Comparison of ENCODE assay signal across 26 cellular contexts in the genomic region with DNA sequence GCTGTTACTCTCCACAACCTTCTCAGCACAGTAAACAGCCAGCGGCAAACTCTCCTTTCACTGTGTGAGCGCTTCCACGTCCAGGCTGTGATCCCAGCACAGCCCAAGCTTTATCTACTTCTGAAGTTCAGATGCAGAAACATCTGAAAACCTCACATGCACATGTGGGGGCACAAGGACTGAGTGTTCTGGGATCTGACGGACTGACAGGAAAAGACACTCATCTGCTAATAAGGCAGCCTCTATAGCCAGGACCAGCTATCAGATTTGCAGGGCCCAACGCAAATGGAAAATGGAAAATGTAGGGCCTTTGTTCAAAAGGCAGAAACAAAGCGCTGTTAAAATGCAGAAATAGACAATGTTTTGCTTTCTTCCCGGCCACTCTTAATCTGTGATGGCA.
"Had no signal": no experiment of that assay in that cellular context is flagged by ENCODE, and none has a peak within 500 bp of the region (broad histone marks: within the 10 kb centered on the region; RNA-seq: fewer than 3 reads in every experiment).

No MANE protein-coding gene starts in this region.

- H3K9me3 ChIP-seq: gastroesophageal sphincter, heart left ventricle, pancreas, right lobe of liver, upper lobe of right lung had no signal

- H3K4me1 ChIP-seq: gastroesophageal sphincter, heart left ventricle, pancreas, right lobe of liver, upper lobe of right lung had no signal

- ATAC-seq: activated CD4-positive, CD25-positive, alpha-beta regulatory T cell treated with anti-CD3 and anti-CD28 coated beads, Interleukin-2, amount 50 U/mL, for 24 hours; activated CD8-positive, alpha-beta memory T cell treated with anti-CD3 and anti-CD28 coated beads, Interleukin-2, amount 10 ng/mL, durations not matched to agents 7 days and 5 days; activated CD8-positive, alpha-beta T cell treated with anti-CD3 and anti-CD28 coated beads for 36 hours; activated naive CD8-positive, alpha-beta T cell treated with anti-CD3 and anti-CD28 coated beads, Interleukin-2, amount 50 U/mL, for 24 hours; gastroesophageal sphincter; heart left ventricle; left colon; naive thymus-derived CD4-positive, alpha-beta T cell; pancreas; right lobe of liver; stimulated activated memory B cell treated with anti-CD40 and anti-IgM and Interleukin-4, amounts not matched to agents 10 μg/mL and 1 μg/mL and 100 μg/mL, for 72 hours; upper lobe of right lung had no signal

- H3K27me3 Mint-ChIP-seq: activated CD4-positive, alpha-beta T cell treated with anti-CD3 and anti-CD28 coated beads, Interleukin-2, amount 10 ng/mL, durations not matched to agents 7 days and 5 days; activated CD8-positive, alpha-beta memory T cell treated with anti-CD3 and anti-CD28 coated beads, Interleukin-2, amount 10 ng/mL, durations not matched to agents 7 days and 5 days; activated CD8-positive, alpha-beta T cell treated with anti-CD3 and anti-CD28 coated beads for 36 hours; activated naive CD8-positive, alpha-beta T cell treated with anti-CD3 and anti-CD28 coated beads, Interleukin-2, amount 50 U/mL, for 24 hours; naive thymus-derived CD4-positive, alpha-beta T cell; stimulated activated memory B cell treated with anti-CD40 and anti-IgM and Interleukin-4, amounts not matched to agents 10 μg/mL and 1 μg/mL and 100 μg/mL, for 72 hours had no signal

- H3K27ac Mint-ChIP-seq: activated CD4-positive, alpha-beta T cell treated with anti-CD3 and anti-CD28 coated beads, Interleukin-2, amount 10 ng/mL, durations not matched to agents 7 days and 5 days; activated CD8-positive, alpha-beta memory T cell treated with anti-CD3 and anti-CD28 coated beads, Interleukin-2, amount 10 ng/mL, durations not matched to agents 7 days and 5 days; activated CD8-positive, alpha-beta T cell treated with anti-CD3 and anti-CD28 coated beads for 36 hours; activated naive CD8-positive, alpha-beta T cell treated with anti-CD3 and anti-CD28 coated beads, Interleukin-2, amount 50 U/mL, for 24 hours; activated T-helper 1 cell treated with anti-CD3 and anti-CD28 coated beads, Interleukin-12 subunit alpha, Interleukin-12 subunit beta, Interleukin-2, Interleukin-4 antibody, amounts not matched to agents 30 ng/mL and 10 ng/mL and 1 ng/mL, durations not matched to agents 14 hours and 24 hours and 36 hours; endodermal cell; naive thymus-derived CD4-positive, alpha-beta T cell; stimulated activated memory B cell treated with anti-CD40 and anti-IgM and Interleukin-4, amounts not matched to agents 10 μg/mL and 1 μg/mL and 100 μg/mL, for 72 hours; T-helper 2 cell treated with Interferon-gamma antibody and Interleukin-4, amounts not matched to agents 5 μg/mL and 100 μg/mL, for 36 hours had no signal

- H3K4me3 Mint-ChIP-seq: activated CD4-positive, alpha-beta T cell treated with anti-CD3 and anti-CD28 coated beads, Interleukin-2, amount 10 ng/mL, durations not matched to agents 7 days and 5 days; activated CD8-positive, alpha-beta memory T cell treated with anti-CD3 and anti-CD28 coated beads, Interleukin-2, amount 10 ng/mL, durations not matched to agents 7 days and 5 days; activated CD8-positive, alpha-beta T cell treated with anti-CD3 and anti-CD28 coated beads for 36 hours; activated naive CD8-positive, alpha-beta T cell treated with anti-CD3 and anti-CD28 coated beads, Interleukin-2, amount 50 U/mL, for 24 hours; activated T-helper 1 cell treated with anti-CD3 and anti-CD28 coated beads, Interleukin-12 subunit alpha, Interleukin-12 subunit beta, Interleukin-2, Interleukin-4 antibody, amounts not matched to agents 30 ng/mL and 10 ng/mL and 1 ng/mL, durations not matched to agents 14 hours and 24 hours and 36 hours; endodermal cell; naive thymus-derived CD4-positive, alpha-beta T cell; neural crest cell; stimulated activated memory B cell treated with anti-CD40 and anti-IgM and Interleukin-4, amounts not matched to agents 10 μg/mL and 1 μg/mL and 100 μg/mL, for 72 hours; T-helper 2 cell treated with Interferon-gamma antibody and Interleukin-4, amounts not matched to agents 5 μg/mL and 100 μg/mL, for 36 hours had no signal

- DNase-seq: activated CD4-positive, alpha-beta T cell treated with anti-CD3 and anti-CD28 coated beads, Interleukin-2, amount 10 ng/mL, durations not matched to agents 7 days and 5 days; activated CD8-positive, alpha-beta memory T cell treated with anti-CD3 and anti-CD28 coated beads, Interleukin-2, amount 10 ng/mL, durations not matched to agents 7 days and 5 days; activated CD8-positive, alpha-beta T cell treated with anti-CD3 and anti-CD28 coated beads for 36 hours; activated gamma-delta T cell; activated naive CD4-positive, alpha-beta T cell treated with anti-CD3 and anti-CD28 coated beads, Interleukin-2, amount 50 U/mL, for 16 hours; activated naive CD8-positive, alpha-beta T cell treated with anti-CD3 and anti-CD28 coated beads, Interleukin-2, amount 50 U/mL, for 24 hours; activated T-cell treated with anti-CD3 and anti-CD28 coated beads for 4 hours; cerebellar nuclear complex; endodermal cell; heart left ventricle; left colon; mesenchymal stem cell; naive thymus-derived CD4-positive, alpha-beta T cell; pancreas; right lobe of liver; stimulated activated CD4-positive, alpha-beta T cell treated with anti-CD3 and anti-CD28 coated beads, Interleukin-15, amount 100 ng/mL, for 24 hours; upper lobe of right lung had no signal

- H3K36me3 Mint-ChIP-seq: activated CD8-positive, alpha-beta memory T cell treated with anti-CD3 and anti-CD28 coated beads, Interleukin-2, amount 10 ng/mL, durations not matched to agents 7 days and 5 days; naive thymus-derived CD4-positive, alpha-beta T cell; stimulated activated memory B cell treated with anti-CD40 and anti-IgM and Interleukin-4, amounts not matched to agents 10 μg/mL and 1 μg/mL and 100 μg/mL, for 72 hours had no signal

- H3K4me3 ChIP-seq: coronary artery, gastroesophageal sphincter, heart left ventricle, pancreas, right lobe of liver, skin epidermis, upper lobe of right lung had no signal

- H3K9me3 Mint-ChIP-seq: activated CD4-positive, alpha-beta T cell treated with anti-CD3 and anti-CD28 coated beads, Interleukin-2, amount 10 ng/mL, durations not matched to agents 7 days and 5 days; activated CD8-positive, alpha-beta T cell treated with anti-CD3 and anti-CD28 coated beads for 36 hours; T-helper 2 cell treated with Interferon-gamma antibody and Interleukin-4, amounts not matched to agents 5 μg/mL and 100 μg/mL, for 36 hours had no signal

- H3K4me1 Mint-ChIP-seq: activated CD4-positive, alpha-beta T cell treated with anti-CD3 and anti-CD28 coated beads, Interleukin-2, amount 10 ng/mL, durations not matched to agents 7 days and 5 days; activated CD8-positive, alpha-beta memory T cell treated with anti-CD3 and anti-CD28 coated beads, Interleukin-2, amount 10 ng/mL, durations not matched to agents 7 days and 5 days; activated naive CD8-positive, alpha-beta T cell treated with anti-CD3 and anti-CD28 coated beads, Interleukin-2, amount 50 U/mL, for 24 hours; naive thymus-derived CD4-positive, alpha-beta T cell; neural crest cell; stimulated activated memory B cell treated with anti-CD40 and anti-IgM and Interleukin-4, amounts not matched to agents 10 μg/mL and 1 μg/mL and 100 μg/mL, for 72 hours had no signal

- H3K27ac ChIP-seq: coronary artery, gastroesophageal sphincter, heart left ventricle, pancreas, right lobe of liver, skin epidermis, upper lobe of right lung, VCaP had no signal

- H3K36me3 ChIP-seq: gastroesophageal sphincter, heart left ventricle, pancreas, right lobe of liver, upper lobe of right lung had no signal

- H3K27me3 ChIP-seq: gastroesophageal sphincter, heart left ventricle, pancreas, right lobe of liver, upper lobe of right lung had no signal
